In genomic region chr13:32314968-32315254, GRCh38 we compare ENCODE assay signal across 1 cellular context.
TF ChIP-seq lines count a peak whose summit lies in the region.

No MANE protein-coding gene starts in this region.

TF ChIP-seq in HepG2, 621 proteins besides CTCF, POLR2A, EP300 and RAD21 (continued from another document):
- 0 out of 2 replicates have a peak, but pooled peaks have one; percentile 15 for TF ChIP-seq ZNF280D (CRISPR knock-in tag; IDR thresholded peaks at IDR 0.05)
- TF ChIP-seq RORA (CRISPR knock-in tag; IDR thresholded peaks at IDR 0.05) = 0 out of 2 replicates have a peak, but pooled peaks have one; percentile 41
- TF ChIP-seq ZMAT3 (CRISPR knock-in tag; conservative IDR thresholded peaks at IDR 0.05) = 0 out of 2 replicates have a peak, but pooled peaks have one; percentile 3
- TF ChIP-seq GTF3A (CRISPR knock-in tag; conservative IDR thresholded peaks at IDR 0.05) = 0 out of 2 replicates have a peak, but pooled peaks have one; percentile 7
- TF ChIP-seq ZC3H4 (CRISPR knock-in tag; IDR thresholded peaks at IDR 0.05; ENCODE audit: borderline replicate concordance) = peak; percentile 33; the same call in 1 of the 2 replicates
- TF ChIP-seq SP2 (CRISPR knock-in tag; IDR thresholded peaks at IDR 0.05) = 0 out of 2 replicates have a peak, but pooled peaks have one; percentile 13
- TF ChIP-seq ZNF878 (CRISPR knock-in tag; IDR thresholded peaks at IDR 0.05) = 0 out of 2 replicates have a peak, but pooled peaks have one; percentile 15
- no peak; the same call in 1 of the 2 replicates for TF ChIP-seq CAMTA2 (CRISPR knock-in tag; IDR thresholded peaks at IDR 0.05; ENCODE audit: borderline replicate concordance)
- 0 out of 2 replicates have a peak, but pooled peaks have one; percentile 38 for TF ChIP-seq KDM5A (IDR thresholded peaks at IDR 0.05; ENCODE audit: borderline replicate concordance, low read length)
- TF ChIP-seq ZBTB46 (CRISPR knock-in tag; IDR thresholded peaks at IDR 0.05; ENCODE audit: borderline replicate concordance) = no peak
- TF ChIP-seq ZNF318 (CRISPR knock-in tag; IDR thresholded peaks at IDR 0.05) = 0 out of 2 replicates have a peak, but pooled peaks have one; percentile 13
- 0 out of 2 replicates have a peak, but pooled peaks have one; percentile 7 for TF ChIP-seq NR2C2 (CRISPR knock-in tag; IDR thresholded peaks at IDR 0.05; ENCODE audit: borderline replicate concordance)
- TF ChIP-seq NFE2 (CRISPR knock-in tag; IDR thresholded peaks at IDR 0.05) = 0 out of 2 replicates have a peak, but pooled peaks have one; percentile 25
- no peak for TF ChIP-seq ATM (IDR thresholded peaks at IDR 0.05; ENCODE audit: borderline replicate concordance)
TF ChIP-seq in HepG2: peak in this region for 11.
